Comparison of ENCODE assay signal across 9 cellular contexts in genomic region chr12:102479099-102479887, GRCh38. TPM values are rescaled to one million over a fixed set of nuclear protein-coding genes. Genes with fewer than 3 reads are reported as not detected.
DNase-seq lines count a peak whose midpoint lies in the region; ATAC-seq, FAIRE-seq and TF ChIP-seq lines count a peak whose summit lies in the region.
"Had no signal": no experiment of that assay in that cellular context is flagged by ENCODE, and none has a peak within 500 bp of the region (broad histone marks: within the 10 kb centered on the region; RNA-seq: fewer than 3 reads in every experiment).

No MANE protein-coding gene starts in this region.

- H3K4me2 ChIP-seq in mammary epithelial cell (ENCODE audit: insufficient read depth, low read depth, low read length), result peak overlapping the region; percentile 37

- H3K27ac Mint-ChIP-seq in CD4-positive, CD25-positive, alpha-beta regulatory T cell, result no peak overlapping the region

- no peak overlapping the region for H3K4me3 Mint-ChIP-seq in CD4-positive, CD25-positive, alpha-beta regulatory T cell

- no peaks in the 10 kb centered on the region for H3K36me3 Mint-ChIP-seq in CD4-positive, CD25-positive, alpha-beta regulatory T cell

- dilution Hi-C loops in mammary epithelial cell (cut with HindIII; ENCODE audit: low sequenced_read_pairs), result no loop called here

- H2AFZ ChIP-seq in mammary epithelial cell (ENCODE audit: low read depth, low read length), result peak overlapping the region; percentile 62

- no peak overlapping the region for H3K27ac ChIP-seq in CD4-positive, CD25-positive, alpha-beta regulatory T cell (ENCODE audit: insufficient read depth, low read length, poor library complexity, severe bottlenecking)
- H3K27ac ChIP-seq in mammary epithelial cell (ENCODE audit: insufficient read depth, low read depth, low read length), result no peak overlapping the region
- H3K27ac ChIP-seq in pancreas, result no peak overlapping the region

- no peaks in the 10 kb centered on the region for H3K79me2 ChIP-seq in mammary epithelial cell (ENCODE audit: insufficient read depth, low read length)

- no peaks in the 10 kb centered on the region for H3K9me3 ChIP-seq in CD4-positive, CD25-positive, alpha-beta regulatory T cell (ENCODE audit: control insufficient read depth in 2 of 2, low read length in 2 of 2)
- H3K9me3 ChIP-seq in mammary epithelial cell (replicated peaks; ENCODE audit: insufficient read depth, low read length) (no peaks in the 10 kb centered on the region), pancreas (no peaks in the 10 kb centered on the region), BE2C (no peaks in the 10 kb centered on the region)

- in situ Hi-C loops in mammary epithelial cell (cut with MboI; ENCODE audit: low sequenced_read_pairs in 2 of 2), result loop anchor here (25.0 kb wide), 2 partner anchors 517 to 542 kb away; no protein-coding TSS in a partner anchor

- no peak for TF ChIP-seq CTCF in mammary epithelial cell (conservative IDR thresholded peaks at IDR 0.05 in 1 of 2, IDR thresholded peaks at IDR 0.05 in 1 of 2; ENCODE audit: extremely low read depth in 1 of 2, insufficient read depth in 1 of 2, low read depth in 1 of 2, low read length in 2 of 2)
- TF ChIP-seq CTCF in pancreas (IDR thresholded peaks at IDR 0.05), result no peak
- TF ChIP-seq CTCF in BE2C (IDR thresholded peaks at IDR 0.05; ENCODE audit: low read depth, low read length), result no peak

- 7% methylated on average over 11 of the region's 11 CpGs for WGBS in mammary epithelial cell (ENCODE audit: low coverage, missing lambda C conversion rate)
- WGBS in pancreas, 2 donors, result 38 to 43% methylated on average over 11 of the region's 11 CpGs

- no peak for FAIRE-seq in pancreas (lab: Jason Lieb, UNC)

- peaks cover 11% of the 10 kb centered on the region for H3K4me1 ChIP-seq in CD4-positive, CD25-positive, alpha-beta regulatory T cell (ENCODE audit: control insufficient read depth, insufficient read depth, low read length, poor library complexity, severe bottlenecking)
- H3K4me1 ChIP-seq in mammary epithelial cell (ENCODE audit: insufficient read depth, low read length) (peaks cover 8% of the 10 kb centered on the region), pancreas (no peaks in the 10 kb centered on the region), BE2C (no peaks in the 10 kb centered on the region)

- peaks cover 0 to 9% (median 5%) of the 10 kb centered on the region in 4 donors for H3K4me1 Mint-ChIP-seq in CD4-positive, CD25-positive, alpha-beta regulatory T cell

- no peaks in the 10 kb centered on the region for H3K36me3 ChIP-seq in CD4-positive, CD25-positive, alpha-beta regulatory T cell (ENCODE audit: control insufficient read depth, insufficient read depth, low read length)
- H3K36me3 ChIP-seq in mammary epithelial cell (ENCODE audit: insufficient read depth, low read length) (no peaks in the 10 kb centered on the region), pancreas (no peaks in the 10 kb centered on the region), BE2C (no peaks in the 10 kb centered on the region)

- CTCF ChIA-PET in mammary epithelial cell (lab: Charles Lee; ENCODE audit: low non-redundant PET), result no interaction called here

- intact Hi-C loops in mammary epithelial cell (cut with micrococcal nuclease) (no loop called here), pancreas (cut with DNase I) (no loop called here)

- no peak overlapping the region for H3K9ac ChIP-seq in mammary epithelial cell (ENCODE audit: insufficient read depth, low read length)

- H4K20me1 ChIP-seq in mammary epithelial cell (ENCODE audit: insufficient read depth, low read length), result no peaks in the 10 kb centered on the region

- no peaks in the 10 kb centered on the region for H3K27me3 ChIP-seq in CD4-positive, CD25-positive, alpha-beta regulatory T cell (ENCODE audit: control insufficient read depth, insufficient read depth, low read length)
- H3K27me3 ChIP-seq in mammary epithelial cell (ENCODE audit: insufficient read depth, low read length), result no peaks in the 10 kb centered on the region
- H3K27me3 ChIP-seq in pancreas, result no peaks in the 10 kb centered on the region
- H3K27me3 ChIP-seq in BE2C, result peaks cover 5% of the 10 kb centered on the region

- peaks cover 9% of the 10 kb centered on the region for H3K27me3 Mint-ChIP-seq in CD4-positive, CD25-positive, alpha-beta regulatory T cell

- DNase-seq in CD4-positive, CD25-positive, alpha-beta regulatory T cell, result peak in 1 of 3 donors; percentile 39
- DNase-seq in mammary epithelial cell, result peak; percentile 7
- DNase-seq in pancreas, result no peak
- no peak for DNase-seq in NCI-H2171 (lab: John Stamatoyannopoulos, UW)
- DNase-seq in BE2C, result no peak
- DNase-seq in HuH-7.5 (ENCODE audit: low spot score), result no peak

- peak overlapping the region; percentile 42 for H3K4me3 ChIP-seq in CD4-positive, CD25-positive, alpha-beta regulatory T cell (ENCODE audit: low read depth, low read length)
- H3K4me3 ChIP-seq in mammary epithelial cell (replicated peaks in 1 of 3; ENCODE audit: insufficient read depth in 1 of 3, low read depth in 2 of 3, low read length in 3 of 3), result no peak overlapping the region
- H3K4me3 ChIP-seq in pancreas, result peak overlapping the region in 1 of 4 donors; percentile 19
- no peak overlapping the region for H3K4me3 ChIP-seq in BE2C (ENCODE audit: low read depth, low read length)

- H3K9me3 Mint-ChIP-seq in CD4-positive, CD25-positive, alpha-beta regulatory T cell, result no peaks in the 10 kb centered on the region

- ATAC-seq in CD4-positive, CD25-positive, alpha-beta regulatory T cell (ENCODE audit: low read depth in 2 of 2), result peak in 1 of 2 donors; percentile 7
- peak; percentile 33 for ATAC-seq in GM19397 (IDR thresholded peaks at IDR 0.05; ENCODE audit: unreplicated experiment)
- ATAC-seq in HG03354 (IDR thresholded peaks at IDR 0.05; ENCODE audit: poor library complexity, severe bottlenecking, unreplicated experiment), result peak; percentile 42
- ATAC-seq in pancreas, result peak in 3 of 4 donors; percentile 26 to 55 (median 46)
- ATAC-seq: HCT116 had no signal

- BruUV-seq in mammary epithelial cell (replicated peaks; lab: Mats Ljungman, UMichigan), result no TSS peak

RNA-seq across cellular contexts. Expression of gene IGF1, which starts 1.1 kb away (rescaled TPM):
- not detected for total RNA-seq in CD4-positive, CD25-positive, alpha-beta regulatory T cell
- not detected for polyA plus RNA-seq in CD4-positive, CD25-positive, alpha-beta regulatory T cell
- total RNA-seq in mammary epithelial cell, result not detected
- polyA plus RNA-seq in mammary epithelial cell, result not detected
- not detected for polyA minus RNA-seq in mammary epithelial cell
- 10 to 100 TPM in 3 of 6 donors, 1 to 10 TPM in 3; 1.5 to 23.8 (median 8.5) TPM for total RNA-seq in pancreas
- 1 to 10 TPM; 2.4 to 6.8 TPM for polyA plus RNA-seq in pancreas
- not detected for polyA plus RNA-seq in BE2C (2012; ENCODE audit: insufficient read depth, insufficient read length, low read depth)
